Comparison of ENCODE assay signal across 8 cellular contexts in genomic region chr12:45728625-45729232, GRCh38. TPM values are rescaled to one million over a fixed set of nuclear protein-coding genes. Genes with fewer than 3 reads are reported as not detected.
A peak's percentile ranks its signal among the peaks of the same experiment; 100 is the strongest.
DNase-seq lines count a peak whose midpoint lies in the region; ATAC-seq, FAIRE-seq and TF ChIP-seq lines count a peak whose summit lies in the region.

No MANE protein-coding gene starts in this region.

- DNase-seq in NCI-H146 treated with DMSO at 0.1 percent for 48 hours (lab: John Stamatoyannopoulos, UW; ENCODE audit: unreplicated experiment) (peak; percentile 84), T-helper 1 cell (peak; percentile 89 to 99 (median 94)), amygdala (lab: John Stamatoyannopoulos, UW) (peak; percentile 57 to 97 (median 94)), right atrium auricular region (ENCODE audit: low spot score) (peak; percentile 97), psoas muscle (peak; percentile 96 to 98), urothelium cell line (ENCODE audit: low spot score) (peak; percentile 89)

- H3K27me3 ChIP-seq in right atrium auricular region (no peaks in the 10 kb centered on the region), psoas muscle (ENCODE audit: insufficient read depth in 3 of 3, low read length in 2 of 3) (no peaks in the 10 kb centered on the region)

- TF ChIP-seq CTCF in right atrium auricular region (IDR thresholded peaks at IDR 0.05) = peak; percentile 90 to 97
- TF ChIP-seq CTCF in psoas muscle (IDR thresholded peaks at IDR 0.05) = peak; percentile 91

- H3K4me3 ChIP-seq in right atrium auricular region (peak overlapping the region; percentile 92 to 95), psoas muscle (peak overlapping the region; percentile 91)

- intact Hi-C loops in psoas muscle (cut with DNase I) = loop anchor here (5.0 to 10.0 kb wide), 8 partner anchors 56 to 514 kb away; partner anchors contain the start of genes ANO6 (in 1 of the 2) and SCAF11 (in 1 of the 2)

- H3K9me3 ChIP-seq in right atrium auricular region (no peaks in the 10 kb centered on the region), psoas muscle (no peaks in the 10 kb centered on the region)

- peak overlapping the region; percentile 100 for H3K27ac ChIP-seq in right atrium auricular region
- peak overlapping the region; percentile 97 for H3K27ac ChIP-seq in psoas muscle

- ATAC-seq in GM18498 (IDR thresholded peaks at IDR 0.05; ENCODE audit: unreplicated experiment) (peak; percentile 62), HG02885 (IDR thresholded peaks at IDR 0.05; ENCODE audit: poor library complexity, unreplicated experiment) (peak; percentile 58), psoas muscle (peak; percentile 79 to 86 (median 83))

- H3K4me1 ChIP-seq in right atrium auricular region (peaks cover 0 to 34% of the 10 kb centered on the region in 2 donors), psoas muscle (peaks cover 45% of the 10 kb centered on the region)

- FAIRE-seq in urothelium cell line (lab: Jason Lieb, UNC) = peak; percentile 62

- 0 to 1% (median 0%) methylated on average over 56 to 66 of the region's 66 CpGs for WGBS in psoas muscle, 3 donors

- H3K36me3 ChIP-seq in right atrium auricular region = no peaks in the 10 kb centered on the region
- peaks cover 0 to 5% of the 10 kb centered on the region in 2 donors for H3K36me3 ChIP-seq in psoas muscle (ENCODE audit: insufficient read depth in 1 of 2, low read depth in 1 of 2)

RNA-seq across cellular contexts. Expression of gene ARID2, which starts 0.8 kb away (rescaled TPM):
- total RNA-seq in right atrium auricular region = 10 to 100 TPM; 13.7 to 19.5 TPM
- total RNA-seq in psoas muscle = 10 to 100 TPM; 12.5 to 17.1 (median 13.9) TPM
- 1 to 10 TPM; 2.8 to 4.9 (median 3.3) TPM for polyA plus RNA-seq in psoas muscle

Comparison
In these comparisons a context has a peak if more than half of its experiments do, and no peak if none do; other contexts are left out.
1. Peak in every context shown above with its lines: DNase-seq, ATAC-seq, H3K4me3 ChIP-seq and H3K27ac ChIP-seq.